35 cellular contexts compared by ENCODE assay signal in the genomic region with DNA sequence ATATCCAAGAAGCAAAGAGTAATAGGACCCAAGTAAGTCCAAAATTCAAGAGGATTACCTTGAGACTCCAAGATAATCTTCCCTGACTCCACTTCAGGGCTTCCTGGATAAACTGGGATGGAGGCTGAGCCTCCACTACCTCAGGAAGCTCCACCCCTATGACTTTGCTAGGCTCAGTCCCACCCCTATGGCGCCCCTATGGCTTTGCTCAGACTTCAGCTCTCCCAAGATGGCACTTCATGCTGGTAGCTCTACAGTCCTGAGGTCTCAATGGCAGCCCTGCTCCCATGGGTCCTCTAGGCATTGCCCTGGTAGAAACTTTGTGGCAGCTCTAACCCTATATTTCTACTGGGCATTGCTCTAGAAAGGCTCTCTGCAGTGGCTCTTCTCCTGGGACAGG.
"Had no signal": no experiment of that assay in that cellular context is flagged by ENCODE, and none has a peak within 500 bp of the region (broad histone marks: within the 10 kb centered on the region; RNA-seq: fewer than 3 reads in every experiment).

No MANE protein-coding gene starts in this region.

- H3K27ac ChIP-seq: adrenal gland, body of pancreas, brain microvascular endothelial cell, breast epithelium, VCaP had no signal

- H3K27me3 ChIP-seq: adrenal gland, body of pancreas, brain microvascular endothelial cell, breast epithelium had no signal

- DNase-seq: activated B cell treated with CpG ODN at 0.5 μM for 24 hours; activated CD4-positive, alpha-beta memory T cell treated with anti-CD3 and anti-CD28 coated beads for 36 hours; activated CD4-positive, alpha-beta T cell treated with anti-CD3 and anti-CD28 coated beads for 4 hours; activated CD4-positive, alpha-beta T cell treated with anti-CD3 and anti-CD28 coated beads, Interleukin-2, amount 10 ng/mL, durations not matched to agents 24 days and 14 days; activated CD4-positive, alpha-beta T cell treated with anti-CD3 and anti-CD28 coated beads, Interleukin-2, amount 50 U/mL, for 1 hour; activated CD4-positive, alpha-beta T cell treated with anti-CD3 and anti-CD28 coated beads, Interleukin-2, amount 50 U/mL, for 4 hours; activated CD4-positive, CD25-positive, alpha-beta regulatory T cell treated with anti-CD3 and anti-CD28 coated beads, Interleukin-2, amount 50 U/mL, for 72 hours; activated CD8-positive, alpha-beta memory T cell treated with anti-CD3 and anti-CD28 coated beads, Interleukin-2, amount 50 U/mL, for 4 hours; activated CD8-positive, alpha-beta T cell treated with anti-CD3 and anti-CD28 coated beads for 36 hours; activated effector memory CD4-positive, alpha-beta T cell treated with anti-CD3 and anti-CD28 coated beads, Interleukin-2, amount 50 U/mL, for 16 hours; activated gamma-delta T cell treated with Interleukin-2 at 50 U/mL for 16 hours; activated naive CD4-positive, alpha-beta T cell; activated naive CD4-positive, alpha-beta T cell treated with anti-CD3 and anti-CD28 coated beads for 36 hours; activated naive CD4-positive, alpha-beta T cell treated with anti-CD3 and anti-CD28 coated beads, Interleukin-2, amount 50 U/mL, for 16 hours; activated naive CD8-positive, alpha-beta T cell treated with anti-CD3 and anti-CD28 coated beads for 36 hours; activated T-cell treated with anti-CD3 and anti-CD28 coated beads for 4 hours; activated T-cell treated with anti-CD3 and anti-CD28 coated beads, Interleukin-2, amount 50 U/mL, for 1 hour; activated T-cell treated with anti-CD3 and anti-CD28 coated beads, Interleukin-2, amount 50 U/mL, for 4 hours; activated T-cell treated with anti-CD3 and anti-CD28 coated beads, Interleukin-2, amount 50 U/mL, for 72 hours; adrenal gland; amniotic stem cell; aorta; body of pancreas; brain microvascular endothelial cell; central memory CD4-positive, alpha-beta T cell; T-helper 1 cell; T-helper 2 cell; T-helper 9 cell had no signal

- H3K27ac Mint-ChIP-seq: activated B cell treated with CpG ODN at 0.5 μM for 24 hours; activated CD4-positive, alpha-beta memory T cell treated with anti-CD3 and anti-CD28 coated beads for 36 hours; activated CD4-positive, alpha-beta T cell treated with anti-CD3 and anti-CD28 coated beads, Interleukin-2, amount 10 ng/mL, durations not matched to agents 24 days and 14 days; activated CD8-positive, alpha-beta T cell treated with anti-CD3 and anti-CD28 coated beads for 36 hours; activated naive CD4-positive, alpha-beta T cell treated with anti-CD3 and anti-CD28 coated beads for 36 hours; activated naive CD4-positive, alpha-beta T cell treated with anti-CD3 and anti-CD28 coated beads, Interleukin-2, amount 50 U/mL, for 72 hours; activated naive CD8-positive, alpha-beta T cell treated with anti-CD3 and anti-CD28 coated beads for 36 hours; activated T-cell treated with anti-CD3 and anti-CD28 coated beads, Interleukin-2, amount 50 U/mL, for 72 hours; activated T-helper 1 cell treated with anti-CD3 and anti-CD28 coated beads, Interleukin-12 subunit alpha, Interleukin-12 subunit beta, Interleukin-2, Interleukin-4 antibody, amounts not matched to agents 30 ng/mL and 10 ng/mL and 1 ng/mL, durations not matched to agents 14 hours and 24 hours and 36 hours; activated T-helper 17 cell treated with anti-CD3 and anti-CD28 coated beads, Interleukin-2, amount 50 U/mL, for 72 hours; T-helper 1 cell treated with Interleukin-12 subunit alpha and Interleukin-12 subunit beta and Interleukin-4 antibody, amounts not matched to agents 30 μg/mL and 1 μg/mL, for 36 hours; T-helper 2 cell treated with Interferon-gamma antibody and Interleukin-4, amounts not matched to agents 5 μg/mL and 100 μg/mL, for 36 hours had no signal

- H3K4me1 ChIP-seq: adrenal gland, body of pancreas, breast epithelium had no signal

- H3K9me3 Mint-ChIP-seq: activated B cell treated with CpG ODN at 0.5 μM for 24 hours; activated CD4-positive, alpha-beta memory T cell treated with anti-CD3 and anti-CD28 coated beads for 36 hours; activated CD4-positive, alpha-beta T cell treated with anti-CD3 and anti-CD28 coated beads, Interleukin-2, amount 10 ng/mL, durations not matched to agents 24 days and 14 days; activated CD8-positive, alpha-beta T cell treated with anti-CD3 and anti-CD28 coated beads for 36 hours; activated naive CD4-positive, alpha-beta T cell treated with anti-CD3 and anti-CD28 coated beads for 36 hours; activated naive CD8-positive, alpha-beta T cell treated with anti-CD3 and anti-CD28 coated beads for 36 hours; activated T-cell treated with anti-CD3 and anti-CD28 coated beads, Interleukin-2, amount 50 U/mL, for 4 hours; activated T-cell treated with anti-CD3 and anti-CD28 coated beads, Interleukin-2, amount 50 U/mL, for 72 hours; activated T-helper 1 cell treated with anti-CD3 and anti-CD28 coated beads, Interleukin-12 subunit alpha, Interleukin-12 subunit beta, Interleukin-2, Interleukin-4 antibody, amounts not matched to agents 30 ng/mL and 10 ng/mL and 1 ng/mL, durations not matched to agents 14 hours and 24 hours and 36 hours; activated T-helper 17 cell treated with anti-CD3 and anti-CD28 coated beads, Interleukin-2, amount 50 U/mL, for 72 hours; T-helper 1 cell treated with Interleukin-12 subunit alpha and Interleukin-12 subunit beta and Interleukin-4 antibody, amounts not matched to agents 30 μg/mL and 1 μg/mL, for 36 hours; T-helper 2 cell treated with Interferon-gamma antibody and Interleukin-4, amounts not matched to agents 5 μg/mL and 100 μg/mL, for 36 hours had no signal

- H3K27me3 Mint-ChIP-seq: activated B cell treated with CpG ODN at 0.5 μM for 24 hours; activated CD4-positive, alpha-beta memory T cell treated with anti-CD3 and anti-CD28 coated beads for 36 hours; activated CD4-positive, alpha-beta T cell treated with anti-CD3 and anti-CD28 coated beads, Interleukin-2, amount 10 ng/mL, durations not matched to agents 24 days and 14 days; activated CD8-positive, alpha-beta T cell treated with anti-CD3 and anti-CD28 coated beads for 36 hours; activated naive CD8-positive, alpha-beta T cell treated with anti-CD3 and anti-CD28 coated beads for 36 hours; activated T-helper 17 cell treated with anti-CD3 and anti-CD28 coated beads, Interleukin-2, amount 50 U/mL, for 72 hours had no signal

- H3K4me1 Mint-ChIP-seq: activated B cell treated with CpG ODN at 0.5 μM for 24 hours; activated CD4-positive, alpha-beta T cell treated with anti-CD3 and anti-CD28 coated beads, Interleukin-2, amount 10 ng/mL, durations not matched to agents 24 days and 14 days; activated naive CD8-positive, alpha-beta T cell treated with anti-CD3 and anti-CD28 coated beads for 36 hours; activated T-helper 17 cell treated with anti-CD3 and anti-CD28 coated beads, Interleukin-2, amount 50 U/mL, for 72 hours had no signal

- H3K4me3 Mint-ChIP-seq: activated B cell treated with CpG ODN at 0.5 μM for 24 hours; activated CD4-positive, alpha-beta memory T cell treated with anti-CD3 and anti-CD28 coated beads for 36 hours; activated CD4-positive, alpha-beta T cell treated with anti-CD3 and anti-CD28 coated beads, Interleukin-2, amount 10 ng/mL, durations not matched to agents 24 days and 14 days; activated CD8-positive, alpha-beta T cell treated with anti-CD3 and anti-CD28 coated beads for 36 hours; activated naive CD4-positive, alpha-beta T cell treated with anti-CD3 and anti-CD28 coated beads for 36 hours; activated naive CD8-positive, alpha-beta T cell treated with anti-CD3 and anti-CD28 coated beads for 36 hours; activated T-cell treated with anti-CD3 and anti-CD28 coated beads, Interleukin-2, amount 50 U/mL, for 4 hours; activated T-cell treated with anti-CD3 and anti-CD28 coated beads, Interleukin-2, amount 50 U/mL, for 72 hours; activated T-helper 1 cell treated with anti-CD3 and anti-CD28 coated beads, Interleukin-12 subunit alpha, Interleukin-12 subunit beta, Interleukin-2, Interleukin-4 antibody, amounts not matched to agents 30 ng/mL and 10 ng/mL and 1 ng/mL, durations not matched to agents 14 hours and 24 hours and 36 hours; activated T-helper 17 cell treated with anti-CD3 and anti-CD28 coated beads, Interleukin-2, amount 50 U/mL, for 72 hours; T-helper 1 cell treated with Interleukin-12 subunit alpha and Interleukin-12 subunit beta and Interleukin-4 antibody, amounts not matched to agents 30 μg/mL and 1 μg/mL, for 36 hours; T-helper 2 cell treated with Interferon-gamma antibody and Interleukin-4, amounts not matched to agents 5 μg/mL and 100 μg/mL, for 36 hours had no signal

- H3K9me3 ChIP-seq: adrenal gland, body of pancreas, breast epithelium had no signal

- H3K4me3 ChIP-seq: adrenal gland, body of pancreas, breast epithelium had no signal
